24 cellular contexts compared by ENCODE assay signal in genomic region chr9:130120207-130120587, GRCh38. TPM values are rescaled to one million over a fixed set of nuclear protein-coding genes. Genes with fewer than 3 reads are reported as not detected.
DNase-seq lines count a peak whose midpoint lies in the region; ATAC-seq, FAIRE-seq and TF ChIP-seq lines count a peak whose summit lies in the region.
"Had no signal": no experiment of that assay in that cellular context is flagged by ENCODE, and none has a peak within 500 bp of the region (broad histone marks: within the 10 kb centered on the region; RNA-seq: fewer than 3 reads in every experiment).

No MANE protein-coding gene starts in this region.

- H3K4me3 Mint-ChIP-seq in GM23338, result no peak overlapping the region; the same call in 2 of the 3 replicates
- H3K4me3 Mint-ChIP-seq: activated CD4-positive, alpha-beta memory T cell treated with anti-CD3 and anti-CD28 coated beads for 36 hours; IgD-negative memory B cell; stimulated activated memory B cell treated with anti-CD40 and anti-IgM and Interleukin-4, amounts not matched to agents 10 μg/mL and 1 μg/mL and 100 μg/mL, for 72 hours had no signal

- H3K27ac ChIP-seq in GM23338 (ENCODE audit: low read depth) (0 out of 2 replicates have a peak overlapping the region, but pooled peaks have one; percentile 85), WERI-Rb-1 (peak overlapping the region; percentile 86), kidney (ENCODE audit: low read depth in 2 of 2, low read length in 2 of 2) (no peak overlapping the region), neuronal stem cell (replicated peaks; ENCODE audit: low read length) (no peak overlapping the region)
- H3K27ac ChIP-seq: BLaER1 treated with 17β-estradiol and CSF1 and Interleukin-3, amounts not matched to agents 10 nM and 100 nM; gastroesophageal sphincter; parathyroid adenoma; testis had no signal

- WGBS in neuronal stem cell (ENCODE audit: extremely low coverage in 2 of 2, insufficient read length in 2 of 2, insufficient replicate concordance in 1 of 2), 2 donors, result no CpG with 5 or more reads among the region's 11 CpGs

- H3K27me3 ChIP-seq in GM23338 (ENCODE audit: insufficient read depth) (no peaks in the 10 kb centered on the region), WERI-Rb-1 (ENCODE audit: insufficient read depth, low read depth, severe bottlenecking) (no peaks in the 10 kb centered on the region), neuronal stem cell (ENCODE audit: control insufficient read depth in 3 of 3, insufficient read depth in 3 of 3, low read depth in 1 of 3, low read length in 3 of 3) (no peaks in the 10 kb centered on the region)
- H3K27me3 ChIP-seq: BLaER1 treated with 17β-estradiol and CSF1 and Interleukin-3, amounts not matched to agents 10 nM and 100 nM; gastroesophageal sphincter; testis had no signal

- H3K18ac ChIP-seq in neuronal stem cell (ENCODE audit: low read length), result peak overlapping the region; percentile 65

- no peak overlapping the region for H3K23ac ChIP-seq in neuronal stem cell (ENCODE audit: low read depth, low read length, poor library complexity)

- peak overlapping the region; percentile 25 for H2BK5ac ChIP-seq in neuronal stem cell (ENCODE audit: low read length)

- FAIRE-seq in kidney (lab: Jason Lieb, UNC), result no peak
- FAIRE-seq: GM12878, urothelium cell line had no signal

- H4K91ac ChIP-seq in neuronal stem cell (ENCODE audit: low read depth, low read length, poor library complexity), result no peak overlapping the region

- peak overlapping the region; percentile 13 for H2AK5ac ChIP-seq in neuronal stem cell (ENCODE audit: low read depth, low read length)

- peaks cover 3% of the 10 kb centered on the region; the same call in 1 of the 2 replicates for H4K20me1 ChIP-seq in GM23338 (replicated peaks; ENCODE audit: insufficient read depth)

- no peak overlapping the region for H2BK15ac ChIP-seq in neuronal stem cell (ENCODE audit: low read length)

- no peaks in the 10 kb centered on the region for H3F3A ChIP-seq in GM23338 (replicated peaks; ENCODE audit: low read depth)

- H3K14ac ChIP-seq in neuronal stem cell (ENCODE audit: low read length), result no peak overlapping the region

- intact Hi-C loops in kidney (cut with DNase I), result no loop called here

- H3K79me2 ChIP-seq in GM23338 (replicated peaks; ENCODE audit: insufficient read depth), result no peaks in the 10 kb centered on the region
- H3K79me2 ChIP-seq: parathyroid adenoma had no signal

- no peak for DNase-seq in GM23338 (ENCODE audit: low spot score)
- no peak for DNase-seq in WERI-Rb-1
- DNase-seq in kidney, result peak; percentile 28
- DNase-seq in neuronal stem cell (ENCODE audit: low spot score), result no peak
- no peak for DNase-seq in NK-92 treated with Interleukin-12 subunit alpha and Interleukin-12 subunit beta, amount 100 ng/mL, for 24 hours (lab: John Stamatoyannopoulos, UW)
- DNase-seq: activated CD4-positive, alpha-beta memory T cell treated with anti-CD3 and anti-CD28 coated beads for 36 hours; activated effector memory CD4-positive, alpha-beta T cell treated with Interleukin-2 at 50 U/mL for 16 hours; cerebellar nuclear complex; hippocampal formation; left colon; NCI-H2171 treated with DMSO at 0.1 percent for 48 hours; right cardiac atrium; stimulated activated CD4-positive, alpha-beta T cell treated with anti-CD3 and anti-CD28 coated beads, Interleukin-4, amount 100 ng/mL, for 24 hours; T-helper 1 cell; testis had no signal

- no peaks in the 10 kb centered on the region for H3K9me2 ChIP-seq in GM23338 (ENCODE audit: insufficient read depth)

- no peak overlapping the region for H2BK120ac ChIP-seq in neuronal stem cell (ENCODE audit: low read depth, low read length)

- no peak overlapping the region for H2BK12ac ChIP-seq in neuronal stem cell (ENCODE audit: low read length)

- H3K27me3 Mint-ChIP-seq in GM23338 (ENCODE audit: insufficient read depth, low read depth, poor library complexity), result peaks cover 13% of the 10 kb centered on the region
- H3K27me3 Mint-ChIP-seq: activated CD4-positive, alpha-beta memory T cell treated with anti-CD3 and anti-CD28 coated beads for 36 hours; IgD-negative memory B cell; stimulated activated memory B cell treated with anti-CD40 and anti-IgM and Interleukin-4, amounts not matched to agents 10 μg/mL and 1 μg/mL and 100 μg/mL, for 72 hours had no signal

- H3K4me1 ChIP-seq in GM23338 (ENCODE audit: insufficient read depth) (peaks cover 5% of the 10 kb centered on the region), kidney (ENCODE audit: control insufficient read depth in 1 of 2, insufficient read depth in 1 of 2, low read depth in 1 of 2, low read length in 2 of 2) (peaks cover 0 to 7% of the 10 kb centered on the region in 2 donors), neuronal stem cell (ENCODE audit: control insufficient read depth in 2 of 2, insufficient read depth in 1 of 2, low read depth in 1 of 2, low read length in 2 of 2) (peaks cover 5 to 23% of the 10 kb centered on the region in 2 donors)
- H3K4me1 ChIP-seq: parathyroid adenoma, testis had no signal

- no peak overlapping the region for H3K4ac ChIP-seq in neuronal stem cell (ENCODE audit: low read length)

- H3K36me3 ChIP-seq in GM23338 (ENCODE audit: insufficient read depth), result peaks cover 9% of the 10 kb centered on the region; the same call in 1 of the 2 replicates
- H3K36me3 ChIP-seq in WERI-Rb-1, result peaks cover 14% of the 10 kb centered on the region
- peaks cover 3 to 5% of the 10 kb centered on the region in 2 donors for H3K36me3 ChIP-seq in kidney (ENCODE audit: control insufficient read depth in 1 of 2, insufficient read depth in 2 of 2, low read length in 2 of 2)
- H3K36me3 ChIP-seq in neuronal stem cell (replicated peaks in 1 of 2; ENCODE audit: control insufficient read depth in 2 of 2, insufficient read depth in 2 of 2, low read length in 2 of 2), result peaks cover 9 to 68% of the 10 kb centered on the region in 2 donors

- no peaks in the 10 kb centered on the region for H3K9me3 Mint-ChIP-seq in GM23338
- H3K9me3 Mint-ChIP-seq: activated CD4-positive, alpha-beta memory T cell treated with anti-CD3 and anti-CD28 coated beads for 36 hours; IgD-negative memory B cell; stimulated activated memory B cell treated with anti-CD40 and anti-IgM and Interleukin-4, amounts not matched to agents 10 μg/mL and 1 μg/mL and 100 μg/mL, for 72 hours had no signal

- H3K27ac Mint-ChIP-seq in GM23338, result no peak overlapping the region
- H3K27ac Mint-ChIP-seq: activated CD4-positive, alpha-beta memory T cell treated with anti-CD3 and anti-CD28 coated beads for 36 hours; IgD-negative memory B cell; stimulated activated memory B cell treated with anti-CD40 and anti-IgM and Interleukin-4, amounts not matched to agents 10 μg/mL and 1 μg/mL and 100 μg/mL, for 72 hours had no signal

- H3K4me3 ChIP-seq in GM23338, result no peak overlapping the region
- H3K4me3 ChIP-seq in WERI-Rb-1 (ENCODE audit: low read depth, low read length), result no peak overlapping the region
- H3K4me3 ChIP-seq in kidney (ENCODE audit: low read length in 2 of 2), result no peak overlapping the region
- no peak overlapping the region for H3K4me3 ChIP-seq in neuronal stem cell (ENCODE audit: low read length in 2 of 2)
- H3K4me3 ChIP-seq: BLaER1 treated with 17β-estradiol and CSF1 and Interleukin-3, amounts not matched to agents 10 nM and 100 nM; gastroesophageal sphincter; GM12878; testis had no signal

- TF ChIP-seq CTCF in GM23338 (conservative IDR thresholded peaks at IDR 0.05; ENCODE audit: low read depth in 2 of 2) (no peak), WERI-Rb-1 (IDR thresholded peaks at IDR 0.05; ENCODE audit: low read depth, low read length) (no peak), kidney (IDR thresholded peaks at IDR 0.05; ENCODE audit: borderline replicate concordance, extremely low read depth, insufficient read depth) (no peak)

- peaks cover 2% of the 10 kb centered on the region; the same call in 2 of the 3 replicates for H3K36me3 Mint-ChIP-seq in GM23338 (ENCODE audit: low read depth)

- H4K8ac ChIP-seq in neuronal stem cell (ENCODE audit: low read depth, low read length), result no peak overlapping the region

- H3K4me2 ChIP-seq in GM23338 (no peak overlapping the region), neuronal stem cell (ENCODE audit: insufficient read depth, low read length, poor library complexity, severe bottlenecking) (no peak overlapping the region)
- H3K4me2 ChIP-seq: BLaER1 treated with 17β-estradiol and CSF1 and Interleukin-3, amounts not matched to agents 10 nM and 100 nM had no signal

- peaks cover 4% of the 10 kb centered on the region for H3K79me1 ChIP-seq in neuronal stem cell (ENCODE audit: low read depth, low read length)

- H3K4me1 Mint-ChIP-seq in GM23338, result peaks cover 47% of the 10 kb centered on the region

- H3K9ac ChIP-seq in kidney (ENCODE audit: low read length in 2 of 2) (no peak overlapping the region), neuronal stem cell (ENCODE audit: low read depth, low read length, poor library complexity) (no peak overlapping the region)
- H3K9ac ChIP-seq: BLaER1 treated with 17β-estradiol and CSF1 and Interleukin-3, amounts not matched to agents 10 nM and 100 nM; parathyroid adenoma had no signal

- H2AFZ ChIP-seq in GM23338 (no peak overlapping the region), neuronal stem cell (ENCODE audit: low read length) (no peak overlapping the region)
- H2AFZ ChIP-seq: parathyroid adenoma had no signal

- ATAC-seq in GM23338 (no peak), GM21515 (IDR thresholded peaks at IDR 0.05; ENCODE audit: unreplicated experiment) (no peak), HG03039 (IDR thresholded peaks at IDR 0.05; ENCODE audit: unreplicated experiment) (no peak)
- ATAC-seq: gastroesophageal sphincter; GM12878; left colon; right cardiac atrium; stimulated activated memory B cell treated with anti-CD40 and anti-IgM and Interleukin-4, amounts not matched to agents 10 μg/mL and 1 μg/mL and 100 μg/mL, for 72 hours had no signal

- no peaks in the 10 kb centered on the region for H3K9me3 ChIP-seq in WERI-Rb-1 (ENCODE audit: severe bottlenecking)
- H3K9me3 ChIP-seq in kidney (ENCODE audit: control insufficient read depth in 1 of 2, low read length in 2 of 2), result no peaks in the 10 kb centered on the region
- peaks cover 0 to 1% of the 10 kb centered on the region in 2 donors for H3K9me3 ChIP-seq in neuronal stem cell (replicated peaks in 1 of 2; ENCODE audit: control insufficient read depth in 2 of 2, insufficient read depth in 1 of 2, low read depth in 1 of 2, low read length in 2 of 2)
- H3K9me3 ChIP-seq: BLaER1 treated with 17β-estradiol and CSF1 and Interleukin-3, amounts not matched to agents 10 nM and 100 nM; gastroesophageal sphincter; testis had no signal

TF ChIP-seq in GM23338, 12 proteins besides CTCF, POLR2A, EP300 and RAD21 (continues in another document):
- no peak for TF ChIP-seq ZNF331 (CRISPR knock-in tag; IDR thresholded peaks at IDR 0.05; ENCODE audit: low read depth)
- TF ChIP-seq NANOG (IDR thresholded peaks at IDR 0.05; ENCODE audit: borderline replicate concordance), result no peak
- TF ChIP-seq CREB1 (CRISPR knock-in tag; IDR thresholded peaks at IDR 0.05; ENCODE audit: low read depth), result no peak

RNA-seq across cellular contexts. Expression of gene NCS1, which starts 52.0 kb away (rescaled TPM):
- 28.8 and 34.3 TPM in 2 replicates for total RNA-seq in GM23338 (2014; rRNA removed; shearing (Covaris generic))
- polyA plus RNA-seq in GM23338 (2016; fragmentation: Nextera tagmentation; extraction: Ambion mirVana) (8.2 and 10.3 TPM in 2 replicates), kidney (ENCODE audit: insufficient read depth, low read depth, low replicate concordance) (27.7 TPM)
- 37.4 TPM for total RNA-seq in kidney
- 36.7 TPM for polyA plus RNA-seq in neuronal stem cell (2013, experiment 1 of 2)
- polyA plus RNA-seq in neuronal stem cell (2013, experiment 2 of 2), result 36.1 TPM
- polyA plus RNA-seq: IgD-negative memory B cell had no signal

Comparison
In these comparisons a context has a peak if more than half of its experiments do, and no peak if none do; other contexts are left out.
1. H3K27ac ChIP-seq: peak in GM23338 (single experiment) and WERI-Rb-1 (single experiment); none in kidney (0 of 2) and neuronal stem cell (single experiment).